Comparison of ENCODE assay signal across 10 cellular contexts in genomic region chr6:3390698-3391097, GRCh38.
DNase-seq lines count a peak whose midpoint lies in the region; ATAC-seq, FAIRE-seq and TF ChIP-seq lines count a peak whose summit lies in the region.
"Had no signal": no experiment of that assay in that cellular context is flagged by ENCODE, and none has a peak within 500 bp of the region (broad histone marks: within the 10 kb centered on the region; RNA-seq: fewer than 3 reads in every experiment).

No MANE protein-coding gene starts in this region.

- DNase-seq in EH (ENCODE audit: low read depth), result peak; percentile 87
- DNase-seq in astrocyte (ENCODE audit: low read depth), result peak; percentile 97
- peak; percentile 56 to 57 for DNase-seq in heart right ventricle
- peak; percentile 92 for DNase-seq in sciatic nerve (ENCODE audit: low spot score)
- DNase-seq in activated CD4-positive, CD25-positive, alpha-beta regulatory T cell treated with anti-CD3 and anti-CD28 coated beads, Interleukin-2, amount 50 U/mL, for 72 hours, result no peak
- DNase-seq in NCI-H1105 (lab: John Stamatoyannopoulos, UW), result no peak
- DNase-seq in NCI-H2171 treated with DMSO at 0.1 percent for 48 hours (lab: John Stamatoyannopoulos, UW), result no peak
- DNase-seq in Caco-2, result no peak
- DNase-seq: NCI-H1417 treated with DMSO at 0.1 percent for 48 hours had no signal

- H3K27ac Mint-ChIP-seq in astrocyte (ENCODE audit: unreplicated experiment) (no peak overlapping the region), Caco-2 (ENCODE audit: unreplicated experiment) (no peak overlapping the region)

- H2AFZ ChIP-seq in astrocyte (ENCODE audit: low read depth, low read length), result no peak overlapping the region

- H3K36me3 ChIP-seq in astrocyte (ENCODE audit: insufficient read depth, low read length), result no peaks in the 10 kb centered on the region
- H3K36me3 ChIP-seq in heart right ventricle, result no peaks in the 10 kb centered on the region
- no peaks in the 10 kb centered on the region; the same call in 1 of the 2 replicates for H3K36me3 ChIP-seq in Caco-2 (ENCODE audit: control insufficient read depth, insufficient read depth, low read length)
- H3K36me3 ChIP-seq: thoracic aorta had no signal

- CTCF ChIA-PET in Caco-2 (lab: Charles Lee), result no interaction called here

- H3K9me3 Mint-ChIP-seq in astrocyte (ENCODE audit: unreplicated experiment) (peaks cover 2% of the 10 kb centered on the region), Caco-2 (ENCODE audit: unreplicated experiment) (no peaks in the 10 kb centered on the region)

- H3K27me3 ChIP-seq in astrocyte (ENCODE audit: insufficient read depth, low read length), result no peaks in the 10 kb centered on the region
- no peaks in the 10 kb centered on the region for H3K27me3 ChIP-seq in heart right ventricle
- no peaks in the 10 kb centered on the region for H3K27me3 ChIP-seq in Caco-2 (replicated peaks; ENCODE audit: control insufficient read depth, insufficient read depth, low read length)

- intact Hi-C loops in heart right ventricle (cut with DNase I), result no loop called here
- intact Hi-C loops in sciatic nerve (cut with DNase I), result no loop called here
- intact Hi-C loops in Caco-2 (cut with micrococcal nuclease; ENCODE audit: unreplicated experiment), result no loop called here

- POLR2A ChIA-PET in Caco-2 (lab: Charles Lee), result no interaction called here

- no peak overlapping the region for H3K4me3 ChIP-seq in astrocyte (ENCODE audit: insufficient read depth, low read depth, low read length)
- H3K4me3 ChIP-seq in heart right ventricle, result no peak overlapping the region
- H3K4me3 ChIP-seq in Caco-2 (ENCODE audit: low read depth, low read length), result no peak overlapping the region
- H3K4me3 ChIP-seq: thoracic aorta had no signal

- no peak overlapping the region for H3K4me3 Mint-ChIP-seq in astrocyte (ENCODE audit: unreplicated experiment)
- H3K4me3 Mint-ChIP-seq in Caco-2 (ENCODE audit: unreplicated experiment), result no peak overlapping the region

- H3K27me3 Mint-ChIP-seq in astrocyte (ENCODE audit: low read depth, unreplicated experiment) (no peaks in the 10 kb centered on the region), Caco-2 (ENCODE audit: insufficient read depth, unreplicated experiment) (no peaks in the 10 kb centered on the region)

- H3K9me3 ChIP-seq in astrocyte (ENCODE audit: insufficient read depth, low read depth, low read length) (no peaks in the 10 kb centered on the region), heart right ventricle (no peaks in the 10 kb centered on the region), Caco-2 (no peaks in the 10 kb centered on the region)
- H3K9me3 ChIP-seq: thoracic aorta had no signal

- WGBS in heart right ventricle, 2 donors, result 66 to 70% methylated on average over 5 of the region's 5 CpGs

- H3K4me1 ChIP-seq in astrocyte (ENCODE audit: insufficient read depth, low read length) (peaks cover 34% of the 10 kb centered on the region), heart right ventricle (peaks cover 0 to 13% (median 7%) of the 10 kb centered on the region in 9 donors), Caco-2 (peaks cover 38% of the 10 kb centered on the region)

- peak overlapping the region; percentile 92 for H3K27ac ChIP-seq in astrocyte (ENCODE audit: low read depth, low read length)
- H3K27ac ChIP-seq in heart right ventricle, result peak overlapping the region in 2 of 10 donors; percentile 50
- H3K27ac ChIP-seq: thoracic aorta had no signal

- peak overlapping the region; percentile 74 for H3K9ac ChIP-seq in astrocyte (ENCODE audit: low read length)

- H3K4me1 Mint-ChIP-seq in astrocyte (ENCODE audit: low read depth, unreplicated experiment) (no peaks in the 10 kb centered on the region), Caco-2 (ENCODE audit: low read depth, unreplicated experiment) (peaks cover 12% of the 10 kb centered on the region)

- no peak for TF ChIP-seq CTCF in astrocyte (IDR thresholded peaks at IDR 0.05; ENCODE audit: insufficient read depth, low read depth, low read length)
- no peak for TF ChIP-seq CTCF in heart right ventricle (IDR thresholded peaks at IDR 0.05)
- TF ChIP-seq CTCF in Caco-2 (IDR thresholded peaks at IDR 0.05; ENCODE audit: insufficient read depth in 1 of 2, low read depth in 1 of 2, low read length in 1 of 2, severe bottlenecking in 1 of 2, unreplicated experiment in 1 of 2), result no peak

- peak overlapping the region; percentile 72 for H3K4me2 ChIP-seq in astrocyte (ENCODE audit: low read length)

- no peaks in the 10 kb centered on the region for H4K20me1 ChIP-seq in astrocyte (ENCODE audit: insufficient read depth, low read length)

- no peaks in the 10 kb centered on the region for H3K36me3 Mint-ChIP-seq in astrocyte (ENCODE audit: low read depth, unreplicated experiment)
- H3K36me3 Mint-ChIP-seq in Caco-2 (ENCODE audit: insufficient read depth, unreplicated experiment), result peaks cover 20% of the 10 kb centered on the region

- peaks cover 2% of the 10 kb centered on the region for H3K79me2 ChIP-seq in astrocyte (ENCODE audit: insufficient read depth, low read length)

- ATAC-seq in heart right ventricle (peak in 6 of 8 donors; percentile 28 to 82 (median 64)), sciatic nerve (peak; percentile 90)

- no TSS peak for BruUV-seq in Caco-2 (replicated peaks; lab: Mats Ljungman, UMichigan)

- FAIRE-seq in astrocyte (lab: Jason Lieb, UNC), result peak; percentile 47

Comparison
In these comparisons a context has a peak if more than half of its experiments do, and no peak if none do; other contexts are left out.
1. DNase-seq: peak in EH (single experiment), astrocyte (single experiment), heart right ventricle (2 of 2) and sciatic nerve (single experiment); none in activated CD4-positive, CD25-positive, alpha-beta regulatory T cell treated with anti-CD3 and anti-CD28 coated beads, Interleukin-2, amount 50 U/mL, for 72 hours (single experiment), NCI-H1105 (single experiment), NCI-H2171 treated with DMSO at 0.1 percent for 48 hours (single experiment) and Caco-2 (0 of 2).